In genomic region chr17:20455106-20455505, GRCh38 we compare ENCODE assay signal across 3 cellular contexts. TPM values are rescaled to one million over a fixed set of nuclear protein-coding genes. Genes with fewer than 3 reads are reported as not detected.
"Had no signal": no experiment of that assay in that cellular context is flagged by ENCODE, and none has a peak within 500 bp of the region (broad histone marks: within the 10 kb centered on the region; RNA-seq: fewer than 3 reads in every experiment).

No MANE protein-coding gene starts in this region.

RNA-seq across cellular contexts. Expression of gene LGALS9B, which starts 12.2 kb away (rescaled TPM):
- total RNA-seq: LHCN-M2, M059J, MCF 10A had no signal
